Comparison of ENCODE assay signal across 20 cellular contexts in genomic region chr14:47857646-47858045, GRCh38.
"Had no signal": no experiment of that assay in that cellular context is flagged by ENCODE, and none has a peak within 500 bp of the region (broad histone marks: within the 10 kb centered on the region; RNA-seq: fewer than 3 reads in every experiment).

No MANE protein-coding gene starts in this region.

- ATAC-seq: activated CD4-positive, CD25-positive, alpha-beta regulatory T cell treated with anti-CD3 and anti-CD28 coated beads, Interleukin-2, amount 50 U/mL, for 24 hours; activated T-cell treated with anti-CD3 and anti-CD28 coated beads, Interleukin-2, amount 50 U/mL, for 72 hours; lower lobe of right lung; natural killer cell; right lobe of liver had no signal

- DNase-seq: activated CD4-positive, alpha-beta T cell treated with anti-CD3 and anti-CD28 coated beads, Interleukin-2, amount 50 U/mL, for 1 hour; activated CD8-positive, alpha-beta memory T cell treated with anti-CD3 and anti-CD28 coated beads for 24 hours; activated CD8-positive, alpha-beta memory T cell treated with anti-CD3 and anti-CD28 coated beads, Interleukin-2, amount 50 U/mL, for 48 hours; activated effector memory CD4-positive, alpha-beta T cell treated with anti-CD3 and anti-CD28 coated beads, Interleukin-2, amount 50 U/mL, for 16 hours; activated naive CD4-positive, alpha-beta T cell treated with anti-CD3 and anti-CD28 coated beads, Interleukin-2, amount 50 U/mL, for 16 hours; activated T-cell treated with anti-CD3 and anti-CD28 coated beads, Interleukin-2, amount 50 U/mL, for 72 hours; colonic mucosa; endodermal cell; foreskin melanocyte; glutamatergic neuron; hypothalamus; lower lobe of right lung; natural killer cell; ovary; right lobe of liver; small intestine; stimulated activated CD4-positive, alpha-beta T cell treated with anti-CD3 and anti-CD28 coated beads, Interleukin-4, amount 100 ng/mL, for 1 hour; stomach; testis had no signal
